In the genomic region with DNA sequence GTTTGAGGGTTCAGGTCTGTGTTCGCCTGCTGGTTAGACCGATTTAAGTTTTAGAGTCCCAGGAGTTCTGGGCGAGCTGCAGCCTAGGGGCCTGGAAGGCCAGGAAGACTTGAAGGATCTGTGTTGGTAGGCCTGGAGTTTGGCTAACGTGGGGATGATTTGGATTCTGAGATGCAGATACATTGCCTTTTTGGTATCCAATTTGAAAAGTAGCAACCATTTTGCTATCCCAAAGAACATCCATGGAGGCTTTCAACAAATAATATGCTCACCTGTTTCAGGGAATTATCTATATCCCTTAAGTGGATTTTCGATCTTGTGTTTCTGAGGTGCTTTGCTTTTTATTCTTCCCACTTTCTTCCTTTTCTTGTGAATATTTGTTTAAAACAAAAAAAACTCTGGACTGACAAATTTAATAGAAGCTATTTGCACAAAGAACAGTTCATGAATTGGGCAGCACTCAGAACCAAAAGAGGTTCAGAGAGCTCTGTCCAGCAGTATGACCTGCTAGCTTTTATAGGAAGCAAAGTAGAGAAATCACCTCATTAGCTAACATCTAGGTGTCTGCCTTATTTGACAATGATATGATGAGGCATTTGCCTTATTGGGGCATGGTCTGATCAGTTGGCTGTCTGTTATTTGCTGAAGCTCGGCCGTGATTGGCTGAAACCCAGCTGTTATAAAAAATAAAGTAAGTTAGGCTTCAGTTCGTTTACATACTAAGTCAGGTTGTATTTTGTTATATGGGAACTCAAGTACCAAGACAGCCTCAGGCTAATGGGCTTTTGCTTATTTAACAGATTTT, we compare ENCODE assay signal across 8 cellular contexts. TPM values are rescaled to one million over a fixed set of nuclear protein-coding genes. Genes with fewer than 3 reads are reported as not detected.
A peak's percentile ranks its signal among the peaks of the same experiment; 100 is the strongest.
DNase-seq lines count a peak whose midpoint lies in the region; ATAC-seq and TF ChIP-seq lines count a peak whose summit lies in the region.

No MANE protein-coding gene starts in this region.

- intact Hi-C loops in activated naive CD4-positive, alpha-beta T cell treated with anti-CD3 and anti-CD28 coated beads for 36 hours (cut with micrococcal nuclease) = loop anchor here (1.0 to 10.0 kb wide), 9 partner anchors 129 to 511 kb away; a partner anchor contains a TSS

- H3K27me3 ChIP-seq in liver (ENCODE audit: control insufficient read depth in 4 of 4, insufficient read depth in 4 of 4, low read length in 3 of 4) = no peaks in the 10 kb centered on the region

- H3K36me3 Mint-ChIP-seq in activated naive CD4-positive, alpha-beta T cell treated with anti-CD3 and anti-CD28 coated beads for 36 hours (ENCODE audit: low read depth) = peaks cover 12% of the 10 kb centered on the region
- peaks cover 6% of the 10 kb centered on the region for H3K36me3 Mint-ChIP-seq in type B pancreatic cell

- peak overlapping the region; percentile 90 for H3K4me3 Mint-ChIP-seq in activated naive CD4-positive, alpha-beta T cell treated with anti-CD3 and anti-CD28 coated beads for 36 hours
- H3K4me3 Mint-ChIP-seq in type B pancreatic cell = peak overlapping the region; percentile 92

- no peaks in the 10 kb centered on the region for H3K9me3 ChIP-seq in liver (ENCODE audit: control insufficient read depth in 4 of 4, low read length in 3 of 4)

- peaks cover 0 to 10% (median 5%) of the 10 kb centered on the region in 4 donors for H3K36me3 ChIP-seq in liver (ENCODE audit: control insufficient read depth in 4 of 4, insufficient read depth in 3 of 4, low read depth in 1 of 4, low read length in 3 of 4)

- peak overlapping the region; percentile 81 to 87 (median 86) for H3K4me3 ChIP-seq in liver (ENCODE audit: low read depth in 1 of 3, low read length in 3 of 3)

- WGBS in liver = 64% methylated on average over 8 of the region's 8 CpGs

- H3K27ac Mint-ChIP-seq in activated naive CD4-positive, alpha-beta T cell treated with anti-CD3 and anti-CD28 coated beads for 36 hours = peak overlapping the region; percentile 93
- H3K27ac Mint-ChIP-seq in type B pancreatic cell = peak overlapping the region; percentile 77

- H3K4me1 ChIP-seq in liver (ENCODE audit: control insufficient read depth in 4 of 4, insufficient read depth in 4 of 4, low read length in 3 of 4) = peaks cover 4 to 37% (median 34%) of the 10 kb centered on the region in 4 donors

- ATAC-seq in GM18511 (IDR thresholded peaks at IDR 0.05; ENCODE audit: unreplicated experiment) (no peak), HG03135 (IDR thresholded peaks at IDR 0.05; ENCODE audit: unreplicated experiment) (no peak), GM18867 (IDR thresholded peaks at IDR 0.05; ENCODE audit: unreplicated experiment) (no peak)

- TF ChIP-seq RAD21 in liver (IDR thresholded peaks at IDR 0.05) = no peak

- H3K27ac ChIP-seq in liver (ENCODE audit: low read depth in 1 of 2, low read length in 2 of 2) = peak overlapping the region; percentile 86

- no peaks in the 10 kb centered on the region for H3K27me3 Mint-ChIP-seq in activated naive CD4-positive, alpha-beta T cell treated with anti-CD3 and anti-CD28 coated beads for 36 hours (ENCODE audit: low read depth)
- peaks cover 3% of the 10 kb centered on the region for H3K27me3 Mint-ChIP-seq in type B pancreatic cell

- no peak for DNase-seq in activated naive CD4-positive, alpha-beta T cell treated with anti-CD3 and anti-CD28 coated beads for 36 hours
- DNase-seq in activated naive CD4-positive, alpha-beta T cell (lab: John Stamatoyannopoulos, UW) = no peak
- DNase-seq in amniotic epithelial cell (ENCODE audit: low read depth) (peak; percentile 22), type B pancreatic cell (ENCODE audit: extremely low spot score, unreplicated experiment) (no peak)

- H3K4me1 Mint-ChIP-seq in activated naive CD4-positive, alpha-beta T cell treated with anti-CD3 and anti-CD28 coated beads for 36 hours (ENCODE audit: low read depth) = peaks cover 33% of the 10 kb centered on the region
- peaks cover 14% of the 10 kb centered on the region for H3K4me1 Mint-ChIP-seq in type B pancreatic cell (ENCODE audit: unreplicated experiment)

- H3K9me3 Mint-ChIP-seq in activated naive CD4-positive, alpha-beta T cell treated with anti-CD3 and anti-CD28 coated beads for 36 hours = no peaks in the 10 kb centered on the region
- H3K9me3 Mint-ChIP-seq in type B pancreatic cell = no peaks in the 10 kb centered on the region

- TF ChIP-seq CTCF in liver (IDR thresholded peaks at IDR 0.05; ENCODE audit: low read depth, low read length, missing input control) = no peak
- no peak for TF ChIP-seq CTCF in type B pancreatic cell (conservative IDR thresholded peaks at IDR 0.05)

- CTCF ChIA-PET in activated naive CD4-positive, alpha-beta T cell treated with anti-CD3 and anti-CD28 coated beads for 36 hours (lab: Charles Lee) = interaction anchor here (0.5 to 12.4 kb wide), 13 partner anchors 9 to 570 kb away, joined by 3 to 155 read pairs (median 3); a partner anchor contains a TSS

- peak overlapping the region; percentile 63 to 89 for H3K9ac ChIP-seq in liver (ENCODE audit: low read depth in 1 of 2, low read length in 2 of 2)

TF ChIP-seq in liver, 16 proteins besides CTCF, POLR2A, EP300 and RAD21:
- TF ChIP-seq YY1 (IDR thresholded peaks at IDR 0.05) (peak; percentile 8), GABPA (IDR thresholded peaks at IDR 0.05 in 1 of 2, conservative IDR thresholded peaks at IDR 0.05 in 1 of 2) (peak in 1 of 2 donors; percentile 8), JUND (IDR thresholded peaks at IDR 0.05) (no peak), RXRA (IDR thresholded peaks at IDR 0.05) (no peak), FOXA1 (IDR thresholded peaks at IDR 0.05) (no peak), FOXA2 (IDR thresholded peaks at IDR 0.05) (no peak)
- TF ChIP-seq, protein P1, sequence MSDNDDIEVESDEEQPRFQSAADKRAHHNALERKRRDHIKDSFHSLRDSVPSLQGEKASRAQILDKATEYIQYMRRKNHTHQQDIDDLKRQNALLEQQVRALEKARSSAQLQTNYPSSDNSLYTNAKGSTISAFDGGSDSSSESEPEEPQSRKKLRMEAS (IDR thresholded peaks at IDR 0.05) = no peak
- TF ChIP-seq, protein P2, sequence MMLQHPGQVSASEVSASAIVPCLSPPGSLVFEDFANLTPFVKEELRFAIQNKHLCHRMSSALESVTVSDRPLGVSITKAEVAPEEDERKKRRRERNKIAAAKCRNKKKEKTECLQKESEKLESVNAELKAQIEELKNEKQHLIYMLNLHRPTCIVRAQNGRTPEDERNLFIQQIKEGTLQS (IDR thresholded peaks at IDR 0.05) = no peak

RNA-seq across cellular contexts. Expression of a gene that starts 0.7 kb away (rescaled TPM):
- 10 to 100 TPM; 25.7 to 25.8 TPM for total RNA-seq in activated naive CD4-positive, alpha-beta T cell treated with anti-CD3 and anti-CD28 coated beads for 36 hours
- total RNA-seq in liver (10 to 100 TPM; 16.2 to 23.0 TPM), type B pancreatic cell (ENCODE audit: low replicate concordance) (13.0 and 15.8 TPM in 2 replicates)
- polyA plus RNA-seq in liver = 10 to 100 TPM; 11.9 to 13.1 TPM

RNA-seq across cellular contexts. Expression of a gene that starts 9.4 kb away (rescaled TPM):
- total RNA-seq in activated naive CD4-positive, alpha-beta T cell treated with anti-CD3 and anti-CD28 coated beads for 36 hours = 1 to 10 TPM in 1 of 2 experiments, under 1 TPM in 1; 0.62 to 1.1 TPM
- total RNA-seq in liver = under 1 TPM; 0.08 to 0.09 TPM
- 1 to 10 TPM in 1 of 2 donors, under 1 TPM in 1; 0.20 to 1.3 TPM for polyA plus RNA-seq in liver
- total RNA-seq in type B pancreatic cell (ENCODE audit: low replicate concordance) = not detected in 2 replicates

RNA-seq across cellular contexts. Expression of a gene that starts 43.2 kb away (rescaled TPM):
- total RNA-seq in activated naive CD4-positive, alpha-beta T cell treated with anti-CD3 and anti-CD28 coated beads for 36 hours = not detected
- total RNA-seq in liver (under 1 TPM in 1 of 2 donors, not detected in 1; 0.25 TPM), type B pancreatic cell (ENCODE audit: low replicate concordance) (not detected in 2 replicates)
- polyA plus RNA-seq in liver = not detected

RNA-seq across cellular contexts. Expression of a gene that starts 55.8 kb away (rescaled TPM):
- total RNA-seq in activated naive CD4-positive, alpha-beta T cell treated with anti-CD3 and anti-CD28 coated beads for 36 hours = not detected
- 100 to 1,000 TPM in 1 of 2 donors, 10 to 100 TPM in 1; 99.5 to 952 TPM for total RNA-seq in liver
- 1,000 to 10,000 TPM; 1,348 to 2,721 TPM for polyA plus RNA-seq in liver
- total RNA-seq in type B pancreatic cell (ENCODE audit: low replicate concordance) = 0.50 and 0.60 TPM in 2 replicates
